ENCODE assay signal across 8 cellular contexts in the genomic region with DNA sequence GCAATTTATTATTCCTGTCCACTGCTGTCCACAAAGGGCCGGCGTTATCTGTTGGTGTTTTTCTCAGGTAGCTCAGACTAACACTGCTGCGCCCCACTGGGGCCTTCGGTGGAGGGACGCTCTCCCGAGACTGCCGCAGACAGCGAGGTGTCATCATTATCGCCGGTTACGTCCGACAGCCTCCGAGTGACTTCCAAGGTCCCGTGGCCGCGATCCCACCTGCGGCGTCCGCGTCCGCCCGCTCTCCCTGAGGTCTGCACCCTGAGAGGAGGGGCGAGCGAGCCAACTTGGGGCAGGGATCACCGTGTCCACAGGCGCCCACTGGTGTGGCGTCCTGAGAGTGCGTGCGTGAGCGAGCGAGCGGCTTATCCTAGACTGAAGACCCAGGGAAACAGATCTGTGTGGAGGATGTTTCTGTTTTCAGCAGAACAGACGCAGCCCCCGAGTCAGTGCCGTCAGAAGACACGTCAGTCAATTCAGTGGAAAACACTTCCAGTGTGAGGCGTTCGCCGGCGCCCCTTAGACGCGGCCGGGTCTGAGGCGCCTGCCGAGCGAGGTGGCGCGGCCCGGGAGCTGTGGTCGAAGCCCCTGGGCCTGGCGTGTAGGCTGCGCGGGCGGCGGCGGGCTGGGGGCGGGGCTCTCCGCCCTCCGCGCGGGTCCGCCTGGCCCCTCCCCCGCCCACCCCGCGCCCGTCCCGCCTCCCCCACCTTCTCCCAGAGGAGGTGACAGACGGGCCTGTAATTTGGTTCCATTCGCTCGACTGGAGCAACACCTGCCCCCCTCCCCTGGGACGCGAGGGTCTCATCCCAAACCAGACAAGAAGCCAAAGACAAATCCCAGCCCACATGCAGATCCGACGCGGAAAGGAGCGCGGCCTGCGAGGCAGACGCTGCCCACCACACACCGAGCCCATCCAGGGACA. TPM values are rescaled to one million over a fixed set of nuclear protein-coding genes. Genes with fewer than 3 reads are reported as not detected.
A peak's percentile ranks its signal among the peaks of the same experiment; 100 is the strongest.
DNase-seq lines count a peak whose midpoint lies in the region; ATAC-seq and TF ChIP-seq lines count a peak whose summit lies in the region.

No MANE protein-coding gene starts in this region.

- H3K36me3 ChIP-seq in BE2C, result no peaks in the 10 kb centered on the region
- no peaks in the 10 kb centered on the region for H3K36me3 ChIP-seq in thyroid gland

- 8 to 11% methylated on average over 27 to 40 of the region's 80 CpGs for WGBS in thyroid gland, 2 donors

- no peak for TF ChIP-seq POLR2A in thyroid gland (IDR thresholded peaks at IDR 0.05)

- H3K9me3 ChIP-seq in BE2C (no peaks in the 10 kb centered on the region), thyroid gland (no peaks in the 10 kb centered on the region)

- H3K4me1 ChIP-seq in BE2C (no peaks in the 10 kb centered on the region), thyroid gland (peaks cover 7 to 11% of the 10 kb centered on the region in 2 donors)

- peak; percentile 37 for DNase-seq in BE2C
- DNase-seq in NCI-H2227 (lab: John Stamatoyannopoulos, UW; ENCODE audit: unreplicated experiment), result peak; percentile 85
- DNase-seq in dorsolateral prefrontal cortex, result peak in 2 of 10 donors; percentile 5 to 52
- DNase-seq in medulla oblongata (ENCODE audit: extremely low spot score), result peak; percentile 5
- peak in 1 of 2 donors; percentile 22 for DNase-seq in thyroid gland
- DNase-seq in H4 (ENCODE audit: low spot score), result no peak
- no peak for DNase-seq in pons (ENCODE audit: low spot score)

- no peak for ATAC-seq in GM18867 (IDR thresholded peaks at IDR 0.05; ENCODE audit: unreplicated experiment)

- TF ChIP-seq CTCF in BE2C (IDR thresholded peaks at IDR 0.05; ENCODE audit: low read depth, low read length) (no peak), dorsolateral prefrontal cortex (IDR thresholded peaks at IDR 0.05 in 54 of 56, conservative IDR thresholded peaks at IDR 0.05 in 2 of 56; ENCODE audit: low read depth in 1 of 56, partially characterized antibody in 56 of 56) (no peak), thyroid gland (IDR thresholded peaks at IDR 0.05) (no peak)

- peak overlapping the region in 10 of 59 donors; percentile 36 to 85 (median 50) for H3K27ac ChIP-seq in dorsolateral prefrontal cortex
- no peak overlapping the region for H3K27ac ChIP-seq in thyroid gland

- peaks cover 25% of the 10 kb centered on the region for H3K27me3 ChIP-seq in BE2C
- peaks cover 0 to 41% (median 4%) of the 10 kb centered on the region in 45 donors for H3K27me3 ChIP-seq in dorsolateral prefrontal cortex
- H3K27me3 ChIP-seq in thyroid gland, result no peaks in the 10 kb centered on the region

- H3K4me3 ChIP-seq in BE2C (ENCODE audit: low read depth, low read length) (peak overlapping the region; percentile 45), dorsolateral prefrontal cortex (peak overlapping the region; percentile 31 to 77 (median 61)), thyroid gland (replicated peaks in 1 of 3) (peak overlapping the region; percentile 12 to 31 (median 29))

- intact Hi-C loops in dorsolateral prefrontal cortex (cut with DNase I), result no loop called here
- intact Hi-C loops in thyroid gland (cut with DNase I), result no loop called here

RNA-seq across cellular contexts. Expression of a gene that starts 12.6 kb away (rescaled TPM):
- not detected for polyA plus RNA-seq in BE2C (2012; ENCODE audit: insufficient read depth, insufficient read length, low read depth)
- total RNA-seq in dorsolateral prefrontal cortex (1 to 10 TPM in 97 of 120 experiments, under 1 TPM in 23; 0.25 to 5.9 (median 1.7) TPM), thyroid gland (not detected)
- not detected in 2 replicates for total RNA-seq in H4 (2014; rRNA removed; shearing (Covaris generic))

RNA-seq across cellular contexts. Expression of a gene that starts 59.8 kb away (rescaled TPM):
- not detected for polyA plus RNA-seq in BE2C (2012; ENCODE audit: insufficient read depth, insufficient read length, low read depth)
- 10 to 100 TPM in 2 of 120 experiments, 1 to 10 TPM in 76, under 1 TPM in 42; 0.15 to 11.2 (median 1.3) TPM for total RNA-seq in dorsolateral prefrontal cortex
- total RNA-seq in thyroid gland, result 1 to 10 TPM; 1.1 to 3.9 (median 1.5) TPM
- not detected in 2 replicates for total RNA-seq in H4 (2014; rRNA removed; shearing (Covaris generic))

Comparison
In these comparisons a context has a peak if more than half of its experiments do, and no peak if none do; other contexts are left out.
1. DNase-seq: peak in BE2C (single experiment), NCI-H2227 (single experiment) and medulla oblongata (single experiment); none in H4 (single experiment) and pons (single experiment).
2. Peak in every context shown above with its lines, with median percentiles within 50 percentile points of each other: H3K4me3 ChIP-seq.